In the genomic region with DNA sequence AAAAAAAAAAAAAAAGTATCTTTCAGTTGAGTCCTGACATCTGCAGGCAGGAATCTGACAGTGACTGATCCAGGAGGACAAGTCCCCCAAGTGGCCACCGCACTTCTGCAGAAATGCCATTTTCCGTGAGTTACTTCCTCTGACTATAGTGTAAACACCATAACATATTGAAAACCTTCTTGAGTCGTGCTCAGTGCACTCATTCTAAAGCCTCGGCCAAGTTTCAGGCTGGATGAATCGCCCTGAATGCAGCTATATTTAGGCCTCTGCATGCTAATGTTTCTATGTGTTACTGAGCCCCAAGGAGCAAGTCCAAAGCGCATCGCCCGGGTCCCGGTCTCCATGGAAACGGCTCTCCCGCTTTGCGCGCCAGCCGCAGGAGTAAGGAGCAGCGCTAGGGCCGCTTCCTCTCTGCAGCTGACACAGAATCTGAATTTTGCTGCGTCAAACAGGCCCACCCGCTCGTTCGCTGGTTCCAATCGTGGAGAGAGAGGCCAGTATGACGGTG, we compare ENCODE assay signal across 8 cellular contexts.
DNase-seq lines count a peak whose midpoint lies in the region; FAIRE-seq and TF ChIP-seq lines count a peak whose summit lies in the region.

No MANE protein-coding gene starts in this region.

- 0 to 8% methylated on average over 1 to 22 of the region's 22 CpGs for WGBS in transverse colon (ENCODE audit: low coverage in 1 of 2), 2 donors

- H3K9ac ChIP-seq in kidney (ENCODE audit: low read length in 2 of 2) (no peak overlapping the region), subcutaneous abdominal adipose tissue (ENCODE audit: low read length in 5 of 5) (no peak overlapping the region)

- FAIRE-seq in kidney (lab: Jason Lieb, UNC) = no peak

- H3K4me3 ChIP-seq in kidney (ENCODE audit: low read length in 2 of 2) (peak overlapping the region in 1 of 2 donors; percentile 25), subcutaneous abdominal adipose tissue (ENCODE audit: low read depth in 1 of 5, low read length in 5 of 5) (peak overlapping the region; percentile 13 to 44 (median 42)), transverse colon (peak overlapping the region in 1 of 4 donors; percentile 8)

- H3K36me3 ChIP-seq in kidney (ENCODE audit: control insufficient read depth in 1 of 2, insufficient read depth in 2 of 2, low read length in 2 of 2) (no peaks in the 10 kb centered on the region), subcutaneous abdominal adipose tissue (ENCODE audit: control insufficient read depth in 5 of 5, insufficient read depth in 5 of 5, low read length in 5 of 5) (no peaks in the 10 kb centered on the region), transverse colon (no peaks in the 10 kb centered on the region)

- intact Hi-C loops in kidney (cut with DNase I) = no loop called here
- intact Hi-C loops in transverse colon (cut with DNase I; ENCODE audit: low total_unique reads) = no loop called here

- no peaks in the 10 kb centered on the region for H3K9me3 ChIP-seq in kidney (ENCODE audit: control insufficient read depth in 1 of 2, low read length in 2 of 2)
- H3K9me3 ChIP-seq in subcutaneous abdominal adipose tissue (ENCODE audit: control insufficient read depth in 5 of 5, low read length in 5 of 5) = no peaks in the 10 kb centered on the region
- no peaks in the 10 kb centered on the region for H3K9me3 ChIP-seq in transverse colon

- no peak for TF ChIP-seq EP300 in transverse colon (IDR thresholded peaks at IDR 0.05; ENCODE audit: low read depth)

- TF ChIP-seq POLR2A in transverse colon (IDR thresholded peaks at IDR 0.05) = no peak

- in situ Hi-C loops in transverse colon (cut with MboI; ENCODE audit: low pct_ligation_motif_present in 1 of 4, low pct_unique_long_range_greater_than_20kb in 1 of 4, low sequenced_read_pairs in 3 of 4) = no loop called here

- no peak for TF ChIP-seq CTCF in kidney (IDR thresholded peaks at IDR 0.05; ENCODE audit: borderline replicate concordance, extremely low read depth, insufficient read depth)
- TF ChIP-seq CTCF in transverse colon (IDR thresholded peaks at IDR 0.05) = no peak

- no peak overlapping the region for H3K27ac ChIP-seq in kidney (ENCODE audit: low read depth in 2 of 2, low read length in 2 of 2)
- no peak overlapping the region for H3K27ac ChIP-seq in subcutaneous abdominal adipose tissue (ENCODE audit: low read depth, low read length)
- no peak overlapping the region for H3K27ac ChIP-seq in transverse colon

- no peaks in the 10 kb centered on the region for H3K4me1 ChIP-seq in kidney (ENCODE audit: control insufficient read depth in 1 of 2, insufficient read depth in 1 of 2, low read depth in 1 of 2, low read length in 2 of 2)
- H3K4me1 ChIP-seq in subcutaneous abdominal adipose tissue (ENCODE audit: control insufficient read depth in 5 of 5, insufficient read depth in 5 of 5, low read length in 5 of 5) = peaks cover 2 to 15% (median 9%) of the 10 kb centered on the region in 5 donors
- peaks cover 0 to 5% (median 0%) of the 10 kb centered on the region in 4 donors for H3K4me1 ChIP-seq in transverse colon

- H3K27me3 ChIP-seq in subcutaneous abdominal adipose tissue (ENCODE audit: control insufficient read depth in 5 of 5, insufficient read depth in 4 of 5, low read length in 5 of 5) (no peaks in the 10 kb centered on the region), transverse colon (no peaks in the 10 kb centered on the region)

- DNase-seq in C1 segment of cervical spinal cord (lab: John Stamatoyannopoulos, UW) = peak in 8 of 14 donors; percentile 2 to 41 (median 14)
- DNase-seq in LHCN-M2 (ENCODE audit: low read depth) = peak; percentile 4
- DNase-seq in amygdala (lab: John Stamatoyannopoulos, UW) = peak in 52 of 56 donors; percentile 8 to 85 (median 63)
- DNase-seq in kidney = peak; percentile 68
- DNase-seq in transverse colon = no peak
- no peak for DNase-seq in HCEC 1CT
- no peak for DNase-seq in AML-193 (lab: John Stamatoyannopoulos, UW)

Comparison
In these comparisons a context has a peak if more than half of its experiments do, and no peak if none do; other contexts are left out.
1. DNase-seq: peak in C1 segment of cervical spinal cord (8 of 14), LHCN-M2 (single experiment), amygdala (52 of 56) and kidney (single experiment); none in transverse colon (single experiment), HCEC 1CT (single experiment) and AML-193 (0 of 2).